In the genomic region with DNA sequence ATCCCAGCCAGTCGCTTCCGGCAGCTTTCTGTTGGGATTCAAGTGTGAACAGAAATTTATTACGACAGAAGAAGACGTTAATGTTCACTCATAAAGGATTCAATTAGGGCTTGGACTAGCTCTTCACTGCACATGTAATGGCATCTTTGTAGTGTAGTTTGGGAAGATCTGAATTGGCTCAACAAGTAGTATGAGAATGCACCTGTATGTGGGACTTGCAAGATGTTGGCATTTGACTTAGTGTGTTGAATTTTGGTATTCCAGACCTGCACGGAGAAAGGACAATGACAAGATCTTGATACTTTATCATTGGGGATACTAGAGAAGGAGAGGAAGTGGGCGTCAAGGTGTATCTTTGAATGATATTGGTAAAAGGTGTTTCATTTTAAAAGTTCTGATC, we compare ENCODE assay signal across 9 cellular contexts. TPM values are rescaled to one million over a fixed set of nuclear protein-coding genes. Genes with fewer than 3 reads are reported as not detected.
A peak's percentile ranks its signal among the peaks of the same experiment; 100 is the strongest.
DNase-seq lines count a peak whose midpoint lies in the region; ATAC-seq and TF ChIP-seq lines count a peak whose summit lies in the region.
"Had no signal": no experiment of that assay in that cellular context is flagged by ENCODE, and none has a peak within 500 bp of the region (broad histone marks: within the 10 kb centered on the region; RNA-seq: fewer than 3 reads in every experiment).

No MANE protein-coding gene starts in this region.

- ATAC-seq in naive B cell (ENCODE audit: low read depth in 2 of 2), result no peak

- no peaks in the 10 kb centered on the region for H3K27me3 Mint-ChIP-seq in naive B cell

- peaks cover 10% of the 10 kb centered on the region for H3K4me1 ChIP-seq in colonic mucosa

- POLR2A ChIA-PET in AG04449 (lab: Yijun Ruan, JAX), result no interaction called here

- no peaks in the 10 kb centered on the region for H3K27me3 ChIP-seq in colonic mucosa

- H3K36me3 ChIP-seq in KOPT-K1 (ENCODE audit: insufficient read depth, low read length) (peaks cover 43% of the 10 kb centered on the region), colonic mucosa (no peaks in the 10 kb centered on the region)

- no peak for TF ChIP-seq CTCF in AG04449 (IDR thresholded peaks at IDR 0.05; ENCODE audit: insufficient read depth, low read length, missing control alignments)
- no peak for TF ChIP-seq CTCF in colonic mucosa (IDR thresholded peaks at IDR 0.05)

- peak overlapping the region in 1 of 2 donors; percentile 64 for H3K9ac ChIP-seq in colonic mucosa (ENCODE audit: low read depth in 2 of 2, low read length in 2 of 2)

- DNase-seq in AG04449 (ENCODE audit: low read depth, low spot score) (no peak), colonic mucosa (no peak), naive B cell (no peak), NCI-H446 (lab: John Stamatoyannopoulos, UW) (no peak), NCI-H226 (no peak), GM19240 (ENCODE audit: insufficient read length, low spot score) (no peak)
- no peak for DNase-seq in activated CD4-positive, alpha-beta T cell treated with anti-CD3 and anti-CD28 coated beads for 48 hours
- DNase-seq: NCI-H774 had no signal

- H3K4me3 Mint-ChIP-seq in naive B cell, result peak overlapping the region; percentile 83 to 98 (median 93)

- H3K27ac ChIP-seq in KOPT-K1 (ENCODE audit: low read depth, low read length, poor library complexity, severe bottlenecking) (peak overlapping the region; percentile 83), colonic mucosa (no peak overlapping the region)

- peak overlapping the region in 5 of 6 donors; percentile 2 to 95 (median 92) for H3K27ac Mint-ChIP-seq in naive B cell

- H3K36me3 Mint-ChIP-seq in naive B cell, result no peaks in the 10 kb centered on the region

- no peaks in the 10 kb centered on the region for H3K9me3 Mint-ChIP-seq in naive B cell

- peaks cover 25 to 37% (median 32%) of the 10 kb centered on the region in 3 donors for H3K4me1 Mint-ChIP-seq in naive B cell

- CTCF ChIA-PET in AG04449 (lab: Yijun Ruan, JAX), result interaction anchor here (0.8 to 14.4 kb wide), 9 partner anchors 8 to 192 kb away, joined by 3 to 247 read pairs (median 16); a partner anchor contains a TSS

- intact Hi-C loops in colonic mucosa (cut with DNase I), result loop anchor here (10.0 kb wide), 1 partner anchor 101 kb away; a partner anchor contains a TSS

- H3K4me3 ChIP-seq in AG04449 (ENCODE audit: low read depth, low read length) (peak overlapping the region; percentile 88), colonic mucosa (peak overlapping the region; percentile 86)

- no peaks in the 10 kb centered on the region for H3K9me3 ChIP-seq in KOPT-K1 (ENCODE audit: insufficient read depth, low read length, poor library complexity, severe bottlenecking)
- H3K9me3 ChIP-seq in colonic mucosa, result no peaks in the 10 kb centered on the region

RNA-seq across cellular contexts. Expression of a gene that starts 1.2 kb away (rescaled TPM):
- 100 to 1,000 TPM in 1 of 2 donors, 10 to 100 TPM in 1; 81.2 to 117 TPM for total RNA-seq in colonic mucosa
- polyA plus RNA-seq in naive B cell (ENCODE audit: low read depth in 6 of 6), result 100 to 1,000 TPM; 107 to 128 (median 111) TPM

RNA-seq across cellular contexts. Expression of a gene that starts 41.3 kb away (rescaled TPM):
- total RNA-seq in colonic mucosa, result 1 to 10 TPM in 1 of 2 donors, under 1 TPM in 1; 0.98 to 1.4 TPM
- polyA plus RNA-seq in naive B cell (ENCODE audit: low read depth in 6 of 6), result 10 to 100 TPM in 1 of 6 donors, 1 to 10 TPM in 5; 2.7 to 11.5 (median 4.2) TPM
